In genomic region chr10:69844698-69845097, GRCh38 we compare ENCODE assay signal across 21 cellular contexts. TPM values are rescaled to one million over a fixed set of nuclear protein-coding genes. Genes with fewer than 3 reads are reported as not detected.
"Had no signal": no experiment of that assay in that cellular context is flagged by ENCODE, and none has a peak within 500 bp of the region (broad histone marks: within the 10 kb centered on the region; RNA-seq: fewer than 3 reads in every experiment).

No MANE protein-coding gene starts in this region.

- H2AFZ ChIP-seq: neural progenitor cell had no signal

- H3K4me3 ChIP-seq: esophagus squamous epithelium, heart right ventricle, left ventricle myocardium inferior, neural progenitor cell, smooth muscle cell, stomach, vagina had no signal

- DNase-seq: activated CD4-positive, alpha-beta T cell treated with anti-CD3 and anti-CD28 coated beads for 36 hours; activated CD4-positive, alpha-beta T cell treated with anti-CD3 and anti-CD28 coated beads, Interleukin-2, amount 50 U/mL, for 48 hours; activated gamma-delta T cell treated with Interleukin-2 at 50 U/mL for 16 hours; effector CD8-positive, alpha-beta T cell; esophagus squamous epithelium; heart right ventricle; left ventricle myocardium inferior; mammary epithelial cell; naive B cell; stimulated activated CD4-positive, alpha-beta T cell treated with anti-CD3 and anti-CD28 coated beads, Interleukin-4, amount 100 ng/mL, for 1 hour; stomach; trophoblast cell had no signal

- ATAC-seq: activated CD4-positive, alpha-beta T cell treated with anti-CD3 and anti-CD28 coated beads for 36 hours; activated naive CD4-positive, alpha-beta T cell treated with anti-CD3 and anti-CD28 coated beads, Interleukin-2, amount 50 U/mL, for 72 hours; heart right ventricle; sciatic nerve; stimulated activated effector memory CD8-positive, alpha-beta T cell treated with anti-CD3 and anti-CD28 coated beads, Interleukin-12 subunit alpha, Interleukin-12 subunit beta, amount 100 ng/mL, for 72 hours; WTC11 had no signal

- H3K4me3 Mint-ChIP-seq: activated CD4-positive, alpha-beta T cell treated with anti-CD3 and anti-CD28 coated beads for 36 hours; activated T-helper 1 cell treated with anti-CD3 and anti-CD28 coated beads, Interleukin-12 subunit alpha, Interleukin-12 subunit beta, Interleukin-2, Interleukin-4 antibody, amounts not matched to agents 30 ng/mL and 10 ng/mL and 1 ng/mL, durations not matched to agents 14 hours and 24 hours and 36 hours; dendritic cell treated with granulocyte-macrophage colony-stimulating factor and Interleukin-4, amounts not matched to agents 40 ng/mL and 50 ng/mL, for 4 days; naive B cell; neural progenitor cell; stimulated activated effector memory CD8-positive, alpha-beta T cell treated with anti-CD3 and anti-CD28 coated beads, Interleukin-12 subunit alpha, Interleukin-12 subunit beta, amount 100 ng/mL, for 72 hours; WTC11 had no signal

- H3K9me3 ChIP-seq: esophagus squamous epithelium, heart right ventricle, left ventricle myocardium inferior, stomach, vagina had no signal

- H3K27ac ChIP-seq: esophagus squamous epithelium, heart right ventricle, left ventricle myocardium inferior, neural progenitor cell, vagina had no signal

- H3K36me3 Mint-ChIP-seq: activated naive CD4-positive, alpha-beta T cell treated with anti-CD3 and anti-CD28 coated beads, Interleukin-2, amount 50 U/mL, for 72 hours; naive B cell; neural progenitor cell; stimulated activated effector memory CD8-positive, alpha-beta T cell treated with anti-CD3 and anti-CD28 coated beads, Interleukin-12 subunit alpha, Interleukin-12 subunit beta, amount 100 ng/mL, for 72 hours; WTC11 had no signal

- H3K9me3 Mint-ChIP-seq: activated naive CD4-positive, alpha-beta T cell treated with anti-CD3 and anti-CD28 coated beads, Interleukin-2, amount 50 U/mL, for 72 hours; activated T-helper 1 cell treated with anti-CD3 and anti-CD28 coated beads, Interleukin-12 subunit alpha, Interleukin-12 subunit beta, Interleukin-2, Interleukin-4 antibody, amounts not matched to agents 30 ng/mL and 10 ng/mL and 1 ng/mL, durations not matched to agents 14 hours and 24 hours and 36 hours; dendritic cell treated with granulocyte-macrophage colony-stimulating factor and Interleukin-4, amounts not matched to agents 40 ng/mL and 50 ng/mL, for 4 days; neural progenitor cell; stimulated activated effector memory CD8-positive, alpha-beta T cell treated with anti-CD3 and anti-CD28 coated beads, Interleukin-12 subunit alpha, Interleukin-12 subunit beta, amount 100 ng/mL, for 72 hours; WTC11 had no signal

- H3K27ac Mint-ChIP-seq: activated CD4-positive, alpha-beta T cell treated with anti-CD3 and anti-CD28 coated beads for 36 hours; activated naive CD4-positive, alpha-beta T cell treated with anti-CD3 and anti-CD28 coated beads, Interleukin-2, amount 50 U/mL, for 72 hours; activated T-helper 1 cell treated with anti-CD3 and anti-CD28 coated beads, Interleukin-12 subunit alpha, Interleukin-12 subunit beta, Interleukin-2, Interleukin-4 antibody, amounts not matched to agents 30 ng/mL and 10 ng/mL and 1 ng/mL, durations not matched to agents 14 hours and 24 hours and 36 hours; dendritic cell treated with granulocyte-macrophage colony-stimulating factor and Interleukin-4, amounts not matched to agents 40 ng/mL and 50 ng/mL, for 4 days; naive B cell; neural progenitor cell; stimulated activated effector memory CD8-positive, alpha-beta T cell treated with anti-CD3 and anti-CD28 coated beads, Interleukin-12 subunit alpha, Interleukin-12 subunit beta, amount 100 ng/mL, for 72 hours; WTC11 had no signal

- H3K36me3 ChIP-seq: esophagus squamous epithelium, heart right ventricle, left ventricle myocardium inferior, neural progenitor cell, stomach, vagina had no signal

- H3K9ac ChIP-seq: neural progenitor cell had no signal

- H3K4me2 ChIP-seq: neural progenitor cell, smooth muscle cell had no signal

- H3K27me3 ChIP-seq: neural progenitor cell, vagina had no signal

RNA-seq across cellular contexts. Expression of gene COL13A1, which starts 43.0 kb away (rescaled TPM):
- total RNA-seq: activated CD4-positive, alpha-beta T cell treated with anti-CD3 and anti-CD28 coated beads for 36 hours; activated naive CD4-positive, alpha-beta T cell treated with anti-CD3 and anti-CD28 coated beads, Interleukin-2, amount 50 U/mL, for 72 hours; activated T-helper 1 cell treated with anti-CD3 and anti-CD28 coated beads, Interleukin-12 subunit alpha, Interleukin-12 subunit beta, Interleukin-2, Interleukin-4 antibody, amounts not matched to agents 30 ng/mL and 10 ng/mL and 1 ng/mL, durations not matched to agents 14 hours and 24 hours and 36 hours; vagina had no signal
